In the genomic region with DNA sequence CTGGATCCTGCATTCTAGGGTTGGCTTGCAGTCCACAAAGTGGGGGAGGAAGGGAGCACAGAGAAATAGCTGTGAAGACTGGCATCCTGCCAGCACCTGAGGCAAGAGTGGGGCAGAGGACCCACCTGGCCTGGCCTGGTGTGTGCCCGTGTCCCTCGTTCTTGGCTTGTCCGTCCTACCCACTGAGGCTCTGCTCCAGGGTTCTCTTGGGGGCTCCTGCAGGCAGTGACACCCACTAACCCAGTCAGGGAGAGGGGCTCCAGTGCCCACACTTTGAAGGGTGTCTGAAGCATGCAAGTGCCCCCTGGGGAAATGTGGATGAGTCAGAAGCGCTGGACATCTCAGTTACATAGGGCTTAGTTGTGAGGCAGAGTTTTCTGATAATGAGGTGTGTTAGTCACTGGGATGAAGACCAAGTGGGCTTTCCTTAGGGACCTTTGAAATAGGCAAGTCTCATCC, we compare ENCODE assay signal across 12 cellular contexts.
A peak's percentile ranks its signal among the peaks of the same experiment; 100 is the strongest.
DNase-seq lines count a peak whose midpoint lies in the region; ATAC-seq and TF ChIP-seq lines count a peak whose summit lies in the region.
"Had no signal": no experiment of that assay in that cellular context is flagged by ENCODE, and none has a peak within 500 bp of the region (broad histone marks: within the 10 kb centered on the region; RNA-seq: fewer than 3 reads in every experiment).

No MANE protein-coding gene starts in this region.

- H3K4me3 ChIP-seq in left ventricle myocardium inferior (no peak overlapping the region), NB4 (ENCODE audit: low read depth, low read length) (no peak overlapping the region), brain microvascular endothelial cell (ENCODE audit: low read depth, low read length) (no peak overlapping the region), gastrocnemius medialis (no peak overlapping the region)
- no peak overlapping the region for H3K4me3 ChIP-seq in CD8-positive, alpha-beta memory T cell (ENCODE audit: low read length)

- no peaks in the 10 kb centered on the region for H3K36me3 Mint-ChIP-seq in CD8-positive, alpha-beta memory T cell
- H3K36me3 Mint-ChIP-seq: CD4-positive, CD25-positive, alpha-beta regulatory T cell; memory B cell; T-cell had no signal

- CTCF ChIA-PET in CD8-positive, alpha-beta memory T cell (lab: Charles Lee) = no interaction called here

- POLR2A ChIA-PET in CD8-positive, alpha-beta memory T cell (lab: Charles Lee) = no interaction called here

- intact Hi-C loops in left ventricle myocardium inferior (cut with micrococcal nuclease) = no loop called here
- intact Hi-C loops in Right ventricle myocardium inferior (cut with DNase I) = no loop called here
- intact Hi-C loops in gastrocnemius medialis (cut with DNase I; ENCODE audit: low total_unique reads) = no loop called here

- H3K4me1 ChIP-seq in left ventricle myocardium inferior (peaks cover 53% of the 10 kb centered on the region), gastrocnemius medialis (peaks cover 80 to 83% of the 10 kb centered on the region in 2 donors)
- no peaks in the 10 kb centered on the region for H3K4me1 ChIP-seq in CD8-positive, alpha-beta memory T cell (ENCODE audit: insufficient read depth, low read length)

- no peak overlapping the region for H3K4me3 Mint-ChIP-seq in CD8-positive, alpha-beta memory T cell
- H3K4me3 Mint-ChIP-seq: CD4-positive, CD25-positive, alpha-beta regulatory T cell; memory B cell; T-cell had no signal

- no peak for TF ChIP-seq POLR2A in NB4 (IDR thresholded peaks at IDR 0.05; ENCODE audit: extremely low read depth, insufficient read length)
- TF ChIP-seq POLR2A in gastrocnemius medialis (IDR thresholded peaks at IDR 0.05) = no peak

- DNase-seq in left ventricle myocardium inferior (no peak), Right ventricle myocardium inferior (ENCODE audit: missing footprints) (no peak), NB4 (ENCODE audit: low read depth) (peak; percentile 30), brain microvascular endothelial cell (peak; percentile 56), gastrocnemius medialis (peak in 1 of 2 donors; percentile 37)
- no peak for DNase-seq in CD8-positive, alpha-beta memory T cell
- DNase-seq: CD4-positive, CD25-positive, alpha-beta regulatory T cell; NCI-H526; T-cell had no signal

- ATAC-seq in Right ventricle myocardium inferior = no peak
- ATAC-seq in gastrocnemius medialis = peak in 1 of 2 donors; percentile 25
- no peak for ATAC-seq in HG02884 (IDR thresholded peaks at IDR 0.05; ENCODE audit: unreplicated experiment)
- ATAC-seq in GM19397 (IDR thresholded peaks at IDR 0.05; ENCODE audit: unreplicated experiment) = no peak
- ATAC-seq: T-cell had no signal

- H3K27ac ChIP-seq in left ventricle myocardium inferior (replicated peaks) (peak overlapping the region; percentile 81), brain microvascular endothelial cell (no peak overlapping the region), gastrocnemius medialis (peak overlapping the region; percentile 66 to 84 (median 78))
- H3K27ac ChIP-seq in CD8-positive, alpha-beta memory T cell (ENCODE audit: low read depth, low read length) = no peak overlapping the region

- TF ChIP-seq CTCF in left ventricle myocardium inferior (IDR thresholded peaks at IDR 0.05; ENCODE audit: borderline replicate concordance) = no peak
- no peak for TF ChIP-seq CTCF in NB4 (IDR thresholded peaks at IDR 0.05; ENCODE audit: low read depth, low read length)
- TF ChIP-seq CTCF in brain microvascular endothelial cell (IDR thresholded peaks at IDR 0.05; ENCODE audit: low read depth, low read length, missing control alignments) = no peak
- TF ChIP-seq CTCF in gastrocnemius medialis (IDR thresholded peaks at IDR 0.05 in 4 of 5, conservative IDR thresholded peaks at IDR 0.05 in 1 of 5) = no peak

- H3K9me3 ChIP-seq in left ventricle myocardium inferior (replicated peaks) (no peaks in the 10 kb centered on the region), gastrocnemius medialis (no peaks in the 10 kb centered on the region)
- H3K9me3 ChIP-seq in CD8-positive, alpha-beta memory T cell (ENCODE audit: low read length) = no peaks in the 10 kb centered on the region

- no peaks in the 10 kb centered on the region for H3K4me1 Mint-ChIP-seq in CD8-positive, alpha-beta memory T cell
- H3K4me1 Mint-ChIP-seq: CD4-positive, CD25-positive, alpha-beta regulatory T cell; memory B cell; T-cell had no signal

- H3K36me3 ChIP-seq in left ventricle myocardium inferior (no peaks in the 10 kb centered on the region), brain microvascular endothelial cell (replicated peaks) (no peaks in the 10 kb centered on the region), gastrocnemius medialis (no peaks in the 10 kb centered on the region)
- H3K36me3 ChIP-seq in CD8-positive, alpha-beta memory T cell (ENCODE audit: insufficient read depth, low read length) = no peaks in the 10 kb centered on the region

- peak overlapping the region in 1 of 8 donors; percentile 54 for H3K27ac Mint-ChIP-seq in CD8-positive, alpha-beta memory T cell
- H3K27ac Mint-ChIP-seq: CD4-positive, CD25-positive, alpha-beta regulatory T cell; memory B cell; T-cell had no signal

- in situ Hi-C loops in brain microvascular endothelial cell (cut with HindIII; ENCODE audit: low pct_ligation_motif_present, low sequenced_read_pairs) = no loop called here
- in situ Hi-C loops in gastrocnemius medialis (cut with MboI; ENCODE audit: low sequenced_read_pairs in 4 of 4) = no loop called here

- H3K27me3 ChIP-seq in left ventricle myocardium inferior (ENCODE audit: low read depth) (no peaks in the 10 kb centered on the region), brain microvascular endothelial cell (replicated peaks) (no peaks in the 10 kb centered on the region), gastrocnemius medialis (no peaks in the 10 kb centered on the region)
- peaks cover 5% of the 10 kb centered on the region for H3K27me3 ChIP-seq in CD8-positive, alpha-beta memory T cell (ENCODE audit: insufficient read depth, low read length, poor library complexity, severe bottlenecking)

- no peaks in the 10 kb centered on the region for H3K9me3 Mint-ChIP-seq in CD8-positive, alpha-beta memory T cell
- H3K9me3 Mint-ChIP-seq: memory B cell, T-cell had no signal

- H3K27me3 Mint-ChIP-seq in CD8-positive, alpha-beta memory T cell = peaks cover 9 to 53% of the 10 kb centered on the region in 2 donors

Comparison
In these comparisons a context has a peak if more than half of its experiments do, and no peak if none do; other contexts are left out.
1. DNase-seq: peak in NB4 (single experiment) and brain microvascular endothelial cell (single experiment); none in left ventricle myocardium inferior (single experiment), Right ventricle myocardium inferior (single experiment) and CD8-positive, alpha-beta memory T cell (0 of 5).
2. H3K27ac ChIP-seq: peak in left ventricle myocardium inferior (single experiment) and gastrocnemius medialis (4 of 4); none in brain microvascular endothelial cell (single experiment) and CD8-positive, alpha-beta memory T cell (single experiment).